ENCODE assay signal across 13 cellular contexts in the genomic region with DNA sequence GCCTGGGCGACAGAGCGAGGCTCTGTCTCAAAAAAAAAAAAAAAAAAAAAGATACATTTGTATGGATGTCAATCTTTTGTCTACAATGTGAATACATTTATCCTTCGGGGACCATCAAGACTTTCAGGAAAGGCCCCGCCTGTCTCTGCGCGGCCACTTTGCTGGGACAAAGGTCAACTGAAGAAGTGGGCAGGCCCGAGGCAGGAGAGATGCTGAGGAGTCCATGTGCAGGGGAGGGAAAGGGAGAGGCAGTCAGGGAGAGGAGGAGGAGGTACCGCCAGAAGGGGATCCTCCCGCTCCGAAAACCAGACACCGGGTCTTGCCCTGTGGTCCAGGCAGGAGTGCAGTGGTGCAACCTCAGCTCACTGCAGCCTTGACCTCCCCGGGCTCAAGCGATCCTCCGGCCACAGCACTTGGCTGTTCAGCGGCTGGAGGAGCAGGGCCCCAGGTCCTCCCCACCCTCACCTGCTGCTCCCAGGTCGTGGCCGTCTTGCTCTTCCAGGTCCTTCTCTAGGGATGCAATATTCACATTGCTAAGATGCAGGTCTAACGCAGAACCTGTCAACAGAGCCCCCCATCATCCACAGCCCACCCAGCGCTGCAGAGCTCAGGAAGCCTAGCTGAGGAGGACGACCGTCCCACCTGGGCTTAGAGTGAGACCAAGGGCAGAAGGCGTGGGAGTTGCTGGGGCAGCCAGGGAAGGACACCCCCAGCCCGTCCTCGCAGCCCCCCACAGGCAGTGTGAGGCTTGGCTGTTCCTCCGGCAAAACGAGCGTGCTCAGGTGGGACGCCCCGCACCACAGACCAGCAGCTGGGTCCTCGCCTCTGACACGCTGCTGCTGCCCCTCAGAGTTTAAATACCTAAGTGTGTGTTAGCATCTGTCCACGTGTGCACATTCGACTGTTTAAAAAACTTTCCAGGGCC. TPM values are rescaled to one million over a fixed set of nuclear protein-coding genes. Genes with fewer than 3 reads are reported as not detected.
DNase-seq lines count a peak whose midpoint lies in the region; ATAC-seq, FAIRE-seq and TF ChIP-seq lines count a peak whose summit lies in the region.
"Had no signal": no experiment of that assay in that cellular context is flagged by ENCODE, and none has a peak within 500 bp of the region (broad histone marks: within the 10 kb centered on the region; RNA-seq: fewer than 3 reads in every experiment).

No MANE protein-coding gene starts in this region.

- H3K4me3 ChIP-seq in K562 (no peak overlapping the region), kidney (ENCODE audit: low read length in 2 of 2) (no peak overlapping the region)
- H3K4me3 ChIP-seq: GM12878 had no signal

- ATAC-seq in K562 = no peak
- no peak for ATAC-seq in GM18907 (IDR thresholded peaks at IDR 0.05; ENCODE audit: unreplicated experiment)
- ATAC-seq in GM18498 (IDR thresholded peaks at IDR 0.05; ENCODE audit: unreplicated experiment) = no peak

- H3K27me3 ChIP-seq in K562 (ENCODE audit: control insufficient read depth in 2 of 2, insufficient read depth in 2 of 2, low read length in 2 of 2) = no peaks in the 10 kb centered on the region

- POLR2A ChIA-PET in K562 (lab: Yijun Ruan, JAX) = interaction anchor here (3.8 kb wide), 1 partner anchor 7 kb away, joined by 18 read pairs; no protein-coding TSS in a partner anchor

- no TSS peak for BruUV-seq in K562 (replicated peaks; lab: Mats Ljungman, UMichigan)

- peaks cover 7% of the 10 kb centered on the region; the same call in 2 of the 3 replicates for H3K79me2 ChIP-seq in K562 (ENCODE audit: control insufficient read depth, insufficient read depth, low read length)

- H2AFZ ChIP-seq in K562 (ENCODE audit: low read depth, low read length) = no peak overlapping the region

- CTCF ChIA-PET in K562 (lab: Yijun Ruan, JAX; ENCODE audit: low intra/inter-chr PET ratio) = no interaction called here

- H3K4me1 ChIP-seq in K562 (replicated peaks in 1 of 2; ENCODE audit: control insufficient read depth in 2 of 2, insufficient read depth in 2 of 2, low read length in 2 of 2) (peaks cover 0 to 54% of the 10 kb centered on the region in 2 experiments; a peak in 3 of 5 replicates), kidney (ENCODE audit: control insufficient read depth in 1 of 2, insufficient read depth in 1 of 2, low read depth in 1 of 2, low read length in 2 of 2) (no peaks in the 10 kb centered on the region)

- H4K20me1 ChIP-seq in K562 (replicated peaks; ENCODE audit: control insufficient read depth, insufficient read depth, low read length) = no peaks in the 10 kb centered on the region

- intact Hi-C loops in K562 (cut with micrococcal nuclease) = no loop called here
- intact Hi-C loops in kidney (cut with DNase I) = no loop called here

- no peak for TF ChIP-seq CTCF in K562 (IDR thresholded peaks at IDR 0.05 in 2 of 3, conservative IDR thresholded peaks at IDR 0.05 in 1 of 3; ENCODE audit: insufficient read depth in 2 of 3, low read depth in 1 of 3, low read length in 3 of 3)
- TF ChIP-seq CTCF in kidney (IDR thresholded peaks at IDR 0.05; ENCODE audit: borderline replicate concordance, extremely low read depth, insufficient read depth) = no peak

- FAIRE-seq in K562 (lab: Jason Lieb, UNC) (no peak), kidney (lab: Jason Lieb, UNC) (no peak), urothelium cell line (lab: Jason Lieb, UNC) (peak; percentile 30)
- FAIRE-seq: A204.1, GM12878, GM19239 had no signal

- no peaks in the 10 kb centered on the region for H3K9me1 ChIP-seq in K562 (ENCODE audit: control insufficient read depth, insufficient read depth, low read length)

- TF ChIP-seq POLR2A in K562 (conservative IDR thresholded peaks at IDR 0.05) = no peak

- DNase-seq in K562 (ENCODE audit: extremely low read depth in 1 of 4, low spot score in 3 of 4) (no peak), kidney (peak; percentile 59), urothelium cell line (ENCODE audit: low spot score) (no peak)
- DNase-seq: C1 segment of cervical spinal cord, DMS79, HCEC 1CT, IMR-90, KG1 had no signal

- H3K27ac ChIP-seq in K562 (ENCODE audit: extremely low read depth, low read depth, low read length) (no peak overlapping the region), kidney (ENCODE audit: low read depth in 2 of 2, low read length in 2 of 2) (no peak overlapping the region)

- H3K9ac ChIP-seq in K562 (ENCODE audit: insufficient read depth in 1 of 2, low read depth in 2 of 2, low read length in 2 of 2) = no peak overlapping the region; a peak in 1 of 4 replicates
- no peak overlapping the region for H3K9ac ChIP-seq in kidney (ENCODE audit: low read length in 2 of 2)

- no peak for TF ChIP-seq RAD21 in K562 (CRISPR knock-in tag; conservative IDR thresholded peaks at IDR 0.05 in 1 of 2, IDR thresholded peaks at IDR 0.05 in 1 of 2)

- H3K9me3 ChIP-seq in K562 (replicated peaks; ENCODE audit: control insufficient read depth, insufficient read depth, low read depth, low read length) = no peaks in the 10 kb centered on the region
- H3K9me3 ChIP-seq in kidney (ENCODE audit: control insufficient read depth in 1 of 2, low read length in 2 of 2) = no peaks in the 10 kb centered on the region

- H3K4me2 ChIP-seq in K562 (ENCODE audit: insufficient read depth, low read length) = no peak overlapping the region

- in situ Hi-C loops in K562 (cut with MboI) = no loop called here

- H3K36me3 ChIP-seq in K562 (ENCODE audit: control insufficient read depth, insufficient read depth, low read length) (peaks cover 33% of the 10 kb centered on the region; the same call in 2 of the 3 replicates), kidney (ENCODE audit: control insufficient read depth in 1 of 2, insufficient read depth in 2 of 2, low read length in 2 of 2) (peaks cover 0 to 1% of the 10 kb centered on the region in 2 donors)

- WGBS in K562 (ENCODE audit: insufficient coverage, low coverage, missing lambda C conversion rate) = 89% methylated on average over 24 of the region's 33 CpGs

- TF ChIP-seq EP300 in K562 (IDR thresholded peaks at IDR 0.05; ENCODE audit: low read length) = no peak

RNA-seq across cellular contexts. Expression of gene GNPTG, which starts 19.6 kb away (rescaled TPM):
- 42.1 and 68.9 TPM in 2 replicates for total RNA-seq in K562 (2011; cell fraction: chromatin; rRNA removed; ENCODE audit: low replicate concordance)
- total RNA-seq in K562 (2011; cell fraction: nucleolus; rRNA removed) = 52.6 and 53.5 TPM in 2 replicates
- 51.0 and 57.1 TPM in 2 replicates for total RNA-seq in K562 (2011; cell fraction: nucleoplasm; rRNA removed)
- total RNA-seq in K562 (2014; rRNA removed) (22.3 and 24.0 TPM in 2 replicates), K562 (2014; rRNA removed; fragmentation: Illumina TruSeq; extraction: Trizol) (4.7 and 6.1 TPM in 2 replicates), K562 (2015; rRNA removed; fragmentation: Illumina TruSeq; extraction: Trizol) (13.6 and 13.9 TPM in 2 replicates), K562 (2021) (19.9 and 22.2 TPM in 2 replicates), kidney (88.7 TPM)
- polyA plus RNA-seq in K562 (2011; rRNA removed) (18.6 and 20.7 TPM in 2 replicates), K562 (2014; fragmentation: Illumina TruSeq; extraction: Trizol) (9.0 and 13.6 TPM in 2 replicates), K562 (2014; fragmentation: Nextera tagmentation; extraction: Ambion mirVana) (1 to 10 TPM in 1 of 2 experiments, under 1 TPM in 1; 0.69 to 1.0 TPM), K562 (2014; rRNA removed) (31.5 and 33.3 TPM in 2 replicates), kidney (ENCODE audit: insufficient read depth, low read depth, low replicate concordance) (138 TPM)
- polyA plus RNA-seq in K562 (2011; cell fraction: cytosol; rRNA removed) = 20.9 and 40.1 TPM in 2 replicates
- 55.5 and 97.5 TPM in 2 replicates for polyA plus RNA-seq in K562 (2011; cell fraction: nucleus; rRNA removed)
- 18.3 and 26.9 TPM in 2 replicates for polyA plus RNA-seq in K562 (2012)
- polyA minus RNA-seq in K562 (2011; rRNA and poly(A)+ RNA removed) = 1.6 and 5.7 TPM in 2 replicates
- 7.7 and 10.3 TPM in 2 replicates for polyA minus RNA-seq in K562 (2011; cell fraction: cytosol; rRNA and poly(A)+ RNA removed)
- polyA minus RNA-seq in K562 (2011; cell fraction: nucleus; rRNA and poly(A)+ RNA removed) = 11.7 and 13.1 TPM in 2 replicates

RNA-seq across cellular contexts. Expression of gene TSR3, which starts 19.6 kb away (rescaled TPM):
- 2.8 and 6.4 TPM in 2 replicates for total RNA-seq in K562 (2011; cell fraction: chromatin; rRNA removed; ENCODE audit: low replicate concordance)
- 8.8 and 12.3 TPM in 2 replicates for total RNA-seq in K562 (2011; cell fraction: nucleolus; rRNA removed)
- 3.4 and 7.0 TPM in 2 replicates for total RNA-seq in K562 (2011; cell fraction: nucleoplasm; rRNA removed)
- 74.8 and 100.0 TPM in 2 replicates for total RNA-seq in K562 (2014; rRNA removed)
- 6.7 TPM in 2 replicates for total RNA-seq in K562 (2014; rRNA removed; fragmentation: Illumina TruSeq; extraction: Trizol)
- 29.6 and 31.9 TPM in 2 replicates for total RNA-seq in K562 (2015; rRNA removed; fragmentation: Illumina TruSeq; extraction: Trizol)
- total RNA-seq in K562 (2021) = 50.5 and 53.7 TPM in 2 replicates
- polyA plus RNA-seq in K562 (2011; rRNA removed) = 15.8 and 16.5 TPM in 2 replicates
- polyA plus RNA-seq in K562 (2011; cell fraction: cytosol; rRNA removed) = 21.3 and 65.5 TPM in 2 replicates
- 12.1 and 18.1 TPM in 2 replicates for polyA plus RNA-seq in K562 (2011; cell fraction: nucleus; rRNA removed)
- 34.9 and 46.9 TPM in 2 replicates for polyA plus RNA-seq in K562 (2012)
- 10.3 and 22.1 TPM in 2 replicates for polyA plus RNA-seq in K562 (2014; fragmentation: Illumina TruSeq; extraction: Trizol)
- polyA plus RNA-seq in K562 (2014; fragmentation: Nextera tagmentation; extraction: Ambion mirVana) = 1 to 10 TPM; 1.5 to 2.4 TPM
- polyA plus RNA-seq in K562 (2014; rRNA removed) = 53.3 and 75.7 TPM in 2 replicates
- 2.6 and 4.5 TPM in 2 replicates for polyA minus RNA-seq in K562 (2011; rRNA and poly(A)+ RNA removed)
- 17.2 and 24.6 TPM in 2 replicates for polyA minus RNA-seq in K562 (2011; cell fraction: cytosol; rRNA and poly(A)+ RNA removed)
- polyA minus RNA-seq in K562 (2011; cell fraction: nucleus; rRNA and poly(A)+ RNA removed) = 7.1 and 7.8 TPM in 2 replicates
- total RNA-seq in kidney = 44.8 TPM
- polyA plus RNA-seq in kidney (ENCODE audit: insufficient read depth, low read depth, low replicate concordance) = 95.4 TPM

RNA-seq across cellular contexts. Expression of gene BAIAP3, which starts 37.9 kb away (rescaled TPM):
- total RNA-seq in K562 (2011; cell fraction: chromatin; rRNA removed; ENCODE audit: low replicate concordance) = 10.8 and 42.1 TPM in 2 replicates
- 29.0 and 32.5 TPM in 2 replicates for total RNA-seq in K562 (2011; cell fraction: nucleolus; rRNA removed)
- total RNA-seq in K562 (2011; cell fraction: nucleoplasm; rRNA removed) = 13.0 and 13.4 TPM in 2 replicates
- total RNA-seq in K562 (2014; rRNA removed) = 2.3 and 4.5 TPM in 2 replicates
- total RNA-seq in K562 (2014; rRNA removed; fragmentation: Illumina TruSeq; extraction: Trizol) = 0.06 and 0.18 TPM in 2 replicates
- total RNA-seq in K562 (2015; rRNA removed; fragmentation: Illumina TruSeq; extraction: Trizol) = 0.33 and 1.2 TPM in 2 replicates
- total RNA-seq in K562 (2021) = 3.3 and 3.4 TPM in 2 replicates
- 0.81 and 1.8 TPM in 2 replicates for polyA plus RNA-seq in K562 (2011; rRNA removed)
- 0.55 and 1.9 TPM in 2 replicates for polyA plus RNA-seq in K562 (2011; cell fraction: cytosol; rRNA removed)
- 15.2 and 24.6 TPM in 2 replicates for polyA plus RNA-seq in K562 (2011; cell fraction: nucleus; rRNA removed)
- 3.2 and 13.5 TPM in 2 replicates for polyA plus RNA-seq in K562 (2012)
- 0.34 and 1.1 TPM in 2 replicates for polyA plus RNA-seq in K562 (2014; fragmentation: Illumina TruSeq; extraction: Trizol)
- under 1 TPM in 1 of 2 experiments, not detected in 1; 0.03 TPM for polyA plus RNA-seq in K562 (2014; fragmentation: Nextera tagmentation; extraction: Ambion mirVana)
- 1.5 and 4.5 TPM in 2 replicates for polyA plus RNA-seq in K562 (2014; rRNA removed)
- polyA minus RNA-seq in K562 (2011; rRNA and poly(A)+ RNA removed) = 0.33 and 1.1 TPM in 2 replicates
- polyA minus RNA-seq in K562 (2011; cell fraction: cytosol; rRNA and poly(A)+ RNA removed) = 1.7 and 1.9 TPM in 2 replicates
- polyA minus RNA-seq in K562 (2011; cell fraction: nucleus; rRNA and poly(A)+ RNA removed) = 8.8 and 11.0 TPM in 2 replicates
- 8.0 TPM for total RNA-seq in kidney
- polyA plus RNA-seq in kidney (ENCODE audit: insufficient read depth, low read depth, low replicate concordance) = 8.2 TPM

RNA-seq across cellular contexts. Expression of gene UNKL, which starts 43.2 kb away (rescaled TPM):
- 87.2 and 161 TPM in 2 replicates for total RNA-seq in K562 (2011; cell fraction: chromatin; rRNA removed; ENCODE audit: low replicate concordance)
- total RNA-seq in K562 (2011; cell fraction: nucleolus; rRNA removed) = 91.9 and 116 TPM in 2 replicates
- total RNA-seq in K562 (2011; cell fraction: nucleoplasm; rRNA removed) = 69.6 and 98.9 TPM in 2 replicates
- total RNA-seq in K562 (2014; rRNA removed) (17.2 and 17.6 TPM in 2 replicates), K562 (2014; rRNA removed; fragmentation: Illumina TruSeq; extraction: Trizol) (4.2 and 4.4 TPM in 2 replicates), K562 (2015; rRNA removed; fragmentation: Illumina TruSeq; extraction: Trizol) (5.1 and 12.1 TPM in 2 replicates), K562 (2021) (22.3 and 30.2 TPM in 2 replicates), kidney (26.0 TPM)
- polyA plus RNA-seq in K562 (2011; rRNA removed) (19.0 and 26.5 TPM in 2 replicates), K562 (2014; fragmentation: Illumina TruSeq; extraction: Trizol) (3.3 and 18.5 TPM in 2 replicates), K562 (2014; fragmentation: Nextera tagmentation; extraction: Ambion mirVana) (under 1 TPM; 0.37 to 0.48 TPM), K562 (2014; rRNA removed) (17.5 and 22.1 TPM in 2 replicates), kidney (ENCODE audit: insufficient read depth, low read depth, low replicate concordance) (5.5 TPM)
- 17.4 and 36.7 TPM in 2 replicates for polyA plus RNA-seq in K562 (2011; cell fraction: cytosol; rRNA removed)
- polyA plus RNA-seq in K562 (2011; cell fraction: nucleus; rRNA removed) = 121 and 141 TPM in 2 replicates
- polyA plus RNA-seq in K562 (2012) = 11.5 and 25.8 TPM in 2 replicates
- polyA minus RNA-seq in K562 (2011; rRNA and poly(A)+ RNA removed) = 3.1 and 3.6 TPM in 2 replicates
- 23.1 and 27.5 TPM in 2 replicates for polyA minus RNA-seq in K562 (2011; cell fraction: cytosol; rRNA and poly(A)+ RNA removed)
- polyA minus RNA-seq in K562 (2011; cell fraction: nucleus; rRNA and poly(A)+ RNA removed) = 25.4 and 28.3 TPM in 2 replicates

RNA-seq across cellular contexts. Expression of gene UQCC4, which starts 49.2 kb away (rescaled TPM):
- total RNA-seq in K562 (2011; cell fraction: chromatin; rRNA removed; ENCODE audit: low replicate concordance) = 18.2 and 43.0 TPM in 2 replicates
- 45.9 and 52.7 TPM in 2 replicates for total RNA-seq in K562 (2011; cell fraction: nucleolus; rRNA removed)
- 35.9 and 40.4 TPM in 2 replicates for total RNA-seq in K562 (2011; cell fraction: nucleoplasm; rRNA removed)
- total RNA-seq in K562 (2014; rRNA removed) = 48.7 and 49.7 TPM in 2 replicates
- total RNA-seq in K562 (2014; rRNA removed; fragmentation: Illumina TruSeq; extraction: Trizol) = 12.3 and 15.4 TPM in 2 replicates
- total RNA-seq in K562 (2015; rRNA removed; fragmentation: Illumina TruSeq; extraction: Trizol) = 34.4 and 35.6 TPM in 2 replicates
- total RNA-seq in K562 (2021) = 31.9 and 35.3 TPM in 2 replicates
- 46.1 and 47.0 TPM in 2 replicates for polyA plus RNA-seq in K562 (2011; rRNA removed)
- 52.6 and 64.3 TPM in 2 replicates for polyA plus RNA-seq in K562 (2011; cell fraction: cytosol; rRNA removed)
- 44.3 and 47.3 TPM in 2 replicates for polyA plus RNA-seq in K562 (2011; cell fraction: nucleus; rRNA removed)
- polyA plus RNA-seq in K562 (2012) = 16.8 and 31.2 TPM in 2 replicates
- 20.5 and 37.8 TPM in 2 replicates for polyA plus RNA-seq in K562 (2014; fragmentation: Illumina TruSeq; extraction: Trizol)
- polyA plus RNA-seq in K562 (2014; fragmentation: Nextera tagmentation; extraction: Ambion mirVana) = 1 to 10 TPM; 1.3 to 3.9 TPM
- polyA plus RNA-seq in K562 (2014; rRNA removed) = 43.9 and 50.0 TPM in 2 replicates
- polyA minus RNA-seq in K562 (2011; rRNA and poly(A)+ RNA removed) = 10.9 and 12.0 TPM in 2 replicates
- 8.9 and 11.7 TPM in 2 replicates for polyA minus RNA-seq in K562 (2011; cell fraction: cytosol; rRNA and poly(A)+ RNA removed)
- polyA minus RNA-seq in K562 (2011; cell fraction: nucleus; rRNA and poly(A)+ RNA removed) = 9.6 and 14.0 TPM in 2 replicates
- 13.8 TPM for total RNA-seq in kidney
- polyA plus RNA-seq in kidney (ENCODE audit: insufficient read depth, low read depth, low replicate concordance) = 27.1 TPM
